8 cellular contexts compared by ENCODE assay signal in genomic region chr17:76726766-76727718, GRCh38. TPM values are rescaled to one million over a fixed set of nuclear protein-coding genes. Genes with fewer than 3 reads are reported as not detected.
A peak's percentile ranks its signal among the peaks of the same experiment; 100 is the strongest.
DNase-seq lines count a peak whose midpoint lies in the region; ATAC-seq and TF ChIP-seq lines count a peak whose summit lies in the region.

Gene METTL23, plus strand, starts transcription at chr17:76726839. Its CDS starts 2,872 bp downstream, at chr17:76729711.

- ATAC-seq in GM18517 (IDR thresholded peaks at IDR 0.05; ENCODE audit: unreplicated experiment) (peak; percentile 60), HG03045 (IDR thresholded peaks at IDR 0.05; ENCODE audit: unreplicated experiment) (peak; percentile 48)
- ATAC-seq in activated CD8-positive, alpha-beta T cell treated with anti-CD3 and anti-CD28 coated beads for 36 hours: peak; percentile 49
- ATAC-seq in effector memory CD8-positive, alpha-beta T cell (replicated peaks): peak; percentile 71

- peaks cover 54% of the 10 kb centered on the region for H3K36me3 ChIP-seq in mesodermal cell (ENCODE audit: control insufficient read depth, insufficient read depth, low read length)

- DNase-seq in ACHN (peak; percentile 86), NCI-H2227 treated with DMSO at 0.1 percent for 48 hours (lab: John Stamatoyannopoulos, UW) (peak; percentile 53)
- DNase-seq in activated CD8-positive, alpha-beta T cell treated with anti-CD3 and anti-CD28 coated beads for 36 hours: peak; percentile 89
- peak; percentile 90 for DNase-seq in effector memory CD8-positive, alpha-beta T cell
- peak; percentile 85 for DNase-seq in stimulated activated CD8-positive, alpha-beta memory T cell treated with anti-CD3 and anti-CD28 coated beads, Interleukin-4, amount 100 ng/mL, for 48 hours

- H3K4me3 Mint-ChIP-seq in activated CD8-positive, alpha-beta T cell treated with anti-CD3 and anti-CD28 coated beads for 36 hours: peak within 1 kb of the TSS; percentile 98
- peak within 1 kb of the TSS; percentile 98 to 99 for H3K4me3 Mint-ChIP-seq in effector memory CD8-positive, alpha-beta T cell

- POLR2A ChIA-PET in activated CD8-positive, alpha-beta T cell treated with anti-CD3 and anti-CD28 coated beads for 36 hours (lab: Charles Lee): interaction anchor here (0.6 to 8.0 kb wide), 8 partner anchors 9 to 329 kb away, joined by 3 to 184 read pairs (median 5); partner anchors contain the start of genes MFSD11, MXRA7 and SRSF2

- 2 to 5% methylated on average over 49 to 56 of the region's 72 CpGs for WGBS in mesodermal cell (ENCODE audit: insufficient coverage in 2 of 2), 2 experiments

- CTCF ChIA-PET in activated CD8-positive, alpha-beta T cell treated with anti-CD3 and anti-CD28 coated beads for 36 hours (lab: Charles Lee): interaction anchor here (0.8 to 9.5 kb wide), 5 partner anchors 8 to 89 kb away, joined by 3 to 83 read pairs (median 3); no protein-coding TSS in a partner anchor

- TF ChIP-seq CTCF in activated CD8-positive, alpha-beta T cell treated with anti-CD3 and anti-CD28 coated beads for 36 hours (IDR thresholded peaks at IDR 0.05): peak; percentile 87

- H3K9me3 Mint-ChIP-seq in activated CD8-positive, alpha-beta T cell treated with anti-CD3 and anti-CD28 coated beads for 36 hours: no peaks in the 10 kb centered on the region
- no peaks in the 10 kb centered on the region for H3K9me3 Mint-ChIP-seq in effector memory CD8-positive, alpha-beta T cell

- peak within 1 kb of the TSS; percentile 97 for H3K27ac ChIP-seq in mesodermal cell (ENCODE audit: low read depth, low read length, severe bottlenecking)

- no peaks in the 10 kb centered on the region for H3K9me3 ChIP-seq in mesodermal cell (ENCODE audit: control insufficient read depth, low read length)

- intact Hi-C loops in activated CD8-positive, alpha-beta T cell treated with anti-CD3 and anti-CD28 coated beads for 36 hours (cut with micrococcal nuclease): no loop called here

- H3K4me3 ChIP-seq in mesodermal cell (ENCODE audit: extremely low read depth, insufficient read depth, low read length, poor library complexity, severe bottlenecking): peak within 1 kb of the TSS; percentile 88

- no peaks in the 10 kb centered on the region for H3K27me3 Mint-ChIP-seq in activated CD8-positive, alpha-beta T cell treated with anti-CD3 and anti-CD28 coated beads for 36 hours
- no peaks in the 10 kb centered on the region for H3K27me3 Mint-ChIP-seq in effector memory CD8-positive, alpha-beta T cell

- H3K27ac Mint-ChIP-seq in activated CD8-positive, alpha-beta T cell treated with anti-CD3 and anti-CD28 coated beads for 36 hours: peak within 1 kb of the TSS; percentile 95
- peak within 1 kb of the TSS; percentile 99 to 100 for H3K27ac Mint-ChIP-seq in effector memory CD8-positive, alpha-beta T cell

- peaks cover 40% of the 10 kb centered on the region for H3K4me1 Mint-ChIP-seq in activated CD8-positive, alpha-beta T cell treated with anti-CD3 and anti-CD28 coated beads for 36 hours (ENCODE audit: low read depth)
- H3K4me1 Mint-ChIP-seq in effector memory CD8-positive, alpha-beta T cell (ENCODE audit: low read depth in 2 of 2): peaks cover 29 to 36% of the 10 kb centered on the region in 2 donors

- H3K4me1 ChIP-seq in mesodermal cell (ENCODE audit: control insufficient read depth, insufficient read depth, low read length, poor library complexity, severe bottlenecking): peaks cover 8% of the 10 kb centered on the region

- H3K36me3 Mint-ChIP-seq in activated CD8-positive, alpha-beta T cell treated with anti-CD3 and anti-CD28 coated beads for 36 hours (ENCODE audit: low read depth): peaks cover 70% of the 10 kb centered on the region
- peaks cover 96% of the 10 kb centered on the region for H3K36me3 Mint-ChIP-seq in effector memory CD8-positive, alpha-beta T cell (ENCODE audit: insufficient read depth)

- in situ Hi-C loops in ACHN (cut with HindIII; ENCODE audit: low pct_ligation_motif_present, low pct_unique_long_range_greater_than_20kb, low sequenced_read_pairs): no loop called here

RNA-seq across cellular contexts. Expression of gene METTL23, which starts in this region (rescaled TPM):
- 10 to 100 TPM; 30.7 to 30.9 TPM for total RNA-seq in activated CD8-positive, alpha-beta T cell treated with anti-CD3 and anti-CD28 coated beads for 36 hours
- polyA plus RNA-seq in mesodermal cell (2013, experiment 1 of 2): 33.0 TPM
- polyA plus RNA-seq in mesodermal cell (2013, experiment 2 of 2): 28.1 TPM

Comparison
In these comparisons a context has a peak if more than half of its experiments do, and no peak if none do; other contexts are left out.
1. Peak in every context shown above with its lines: DNase-seq, ATAC-seq, H3K4me3 ChIP-seq and H3K27ac ChIP-seq.